ENCODE assay signal across 8 cellular contexts in genomic region chr19:19034204-19034624, GRCh38. TPM values are rescaled to one million over a fixed set of nuclear protein-coding genes. Genes with fewer than 3 reads are reported as not detected.
DNase-seq lines count a peak whose midpoint lies in the region; ATAC-seq and TF ChIP-seq lines count a peak whose summit lies in the region.

No MANE protein-coding gene starts in this region.

- H3K27me3 ChIP-seq in muscle layer of colon (ENCODE audit: control insufficient read depth in 1 of 2, insufficient read depth in 2 of 2, low read length in 2 of 2) = no peaks in the 10 kb centered on the region

- peak overlapping the region; percentile 80 to 84 for H3K4me3 ChIP-seq in muscle layer of colon (ENCODE audit: low read depth in 1 of 2, low read length in 2 of 2)

- DNase-seq in GM13976 (ENCODE audit: low spot score) (peak; percentile 87), HPDE6-E6E7 (ENCODE audit: extremely low spot score) (peak; percentile 91), NOMO-1 (lab: John Stamatoyannopoulos, UW; ENCODE audit: unreplicated experiment in 2 of 2) (peak; percentile 90 to 93)
- peak; percentile 89 for DNase-seq in activated CD8-positive, alpha-beta T cell treated with anti-CD3 and anti-CD28 coated beads, Interleukin-2, amount 10 ng/mL, durations not matched to agents 7 days and 5 days
- peak; percentile 51 to 56 (median 53) for DNase-seq in effector memory CD8-positive, alpha-beta T cell
- peak; percentile 45 for DNase-seq in stimulated activated CD8-positive, alpha-beta memory T cell treated with anti-CD3 and anti-CD28 coated beads, Interleukin-7, amount 100 ng/mL, for 24 hours (ENCODE audit: low read depth)

- no peaks in the 10 kb centered on the region for H3K27me3 Mint-ChIP-seq in activated CD8-positive, alpha-beta T cell treated with anti-CD3 and anti-CD28 coated beads, Interleukin-2, amount 10 ng/mL, durations not matched to agents 7 days and 5 days (ENCODE audit: low read depth)
- no peaks in the 10 kb centered on the region for H3K27me3 Mint-ChIP-seq in effector memory CD8-positive, alpha-beta T cell

- CTCF ChIA-PET in activated CD8-positive, alpha-beta T cell treated with anti-CD3 and anti-CD28 coated beads, Interleukin-2, amount 10 ng/mL, durations not matched to agents 7 days and 5 days (lab: Charles Lee) = no interaction called here

- no peaks in the 10 kb centered on the region for H3K9me3 Mint-ChIP-seq in activated CD8-positive, alpha-beta T cell treated with anti-CD3 and anti-CD28 coated beads, Interleukin-2, amount 10 ng/mL, durations not matched to agents 7 days and 5 days (ENCODE audit: insufficient read depth)
- no peaks in the 10 kb centered on the region for H3K9me3 Mint-ChIP-seq in effector memory CD8-positive, alpha-beta T cell

- peaks cover 38% of the 10 kb centered on the region for H3K36me3 Mint-ChIP-seq in activated CD8-positive, alpha-beta T cell treated with anti-CD3 and anti-CD28 coated beads, Interleukin-2, amount 10 ng/mL, durations not matched to agents 7 days and 5 days (ENCODE audit: low read depth)
- H3K36me3 Mint-ChIP-seq in effector memory CD8-positive, alpha-beta T cell (ENCODE audit: insufficient read depth) = peaks cover 39% of the 10 kb centered on the region

- H3K9me3 ChIP-seq in muscle layer of colon (ENCODE audit: low read length) = no peaks in the 10 kb centered on the region

- peak overlapping the region; percentile 82 for H3K27ac ChIP-seq in muscle layer of colon (ENCODE audit: low read depth, low read length)

- H3K4me3 Mint-ChIP-seq in activated CD8-positive, alpha-beta T cell treated with anti-CD3 and anti-CD28 coated beads, Interleukin-2, amount 10 ng/mL, durations not matched to agents 7 days and 5 days = peak overlapping the region; percentile 78
- peak overlapping the region; percentile 81 to 82 for H3K4me3 Mint-ChIP-seq in effector memory CD8-positive, alpha-beta T cell

- ATAC-seq in activated CD8-positive, alpha-beta T cell treated with anti-CD3 and anti-CD28 coated beads, Interleukin-2, amount 10 ng/mL, durations not matched to agents 7 days and 5 days = peak; percentile 67
- peak; percentile 53 for ATAC-seq in effector memory CD8-positive, alpha-beta T cell (replicated peaks)
- no peak for ATAC-seq in GM18861 (IDR thresholded peaks at IDR 0.05; ENCODE audit: unreplicated experiment)

- in situ Hi-C loops in GM13976 (cut with MboI; ENCODE audit: low sequenced_read_pairs, unreplicated experiment) = no loop called here

- peaks cover 13% of the 10 kb centered on the region for H3K36me3 ChIP-seq in muscle layer of colon (ENCODE audit: insufficient read depth, low read length)

- peaks cover 33% of the 10 kb centered on the region for H3K4me1 Mint-ChIP-seq in activated CD8-positive, alpha-beta T cell treated with anti-CD3 and anti-CD28 coated beads, Interleukin-2, amount 10 ng/mL, durations not matched to agents 7 days and 5 days (ENCODE audit: low read depth)
- peaks cover 18 to 19% of the 10 kb centered on the region in 2 donors for H3K4me1 Mint-ChIP-seq in effector memory CD8-positive, alpha-beta T cell (ENCODE audit: low read depth in 2 of 2)

- POLR2A ChIA-PET in activated CD8-positive, alpha-beta T cell treated with anti-CD3 and anti-CD28 coated beads, Interleukin-2, amount 10 ng/mL, durations not matched to agents 7 days and 5 days (lab: Charles Lee) = no interaction called here

- H3K4me1 ChIP-seq in muscle layer of colon (ENCODE audit: insufficient read depth, low read length) = peaks cover 22% of the 10 kb centered on the region

- H3K27ac Mint-ChIP-seq in activated CD8-positive, alpha-beta T cell treated with anti-CD3 and anti-CD28 coated beads, Interleukin-2, amount 10 ng/mL, durations not matched to agents 7 days and 5 days = peak overlapping the region; percentile 93
- H3K27ac Mint-ChIP-seq in effector memory CD8-positive, alpha-beta T cell = peak overlapping the region; percentile 60 to 87

- H3K9ac ChIP-seq in muscle layer of colon (ENCODE audit: low read length) = peak overlapping the region; percentile 30

- TF ChIP-seq CTCF in GM13976 (IDR thresholded peaks at IDR 0.05; ENCODE audit: borderline replicate concordance, control extremely low read depth, extremely low read depth, insufficient read depth, missing control alignments) = no peak

RNA-seq across cellular contexts. Expression of gene ARMC6, which starts 0.8 kb away (rescaled TPM):
- 10 to 100 TPM; 33.4 to 35.4 TPM for total RNA-seq in activated CD8-positive, alpha-beta T cell treated with anti-CD3 and anti-CD28 coated beads, Interleukin-2, amount 10 ng/mL, durations not matched to agents 7 days and 5 days

RNA-seq across cellular contexts. Expression of gene SUGP2, which starts 0.9 kb away (rescaled TPM):
- total RNA-seq in activated CD8-positive, alpha-beta T cell treated with anti-CD3 and anti-CD28 coated beads, Interleukin-2, amount 10 ng/mL, durations not matched to agents 7 days and 5 days = 100 to 1,000 TPM; 123 to 124 TPM

RNA-seq across cellular contexts. Expression of gene SLC25A42, which starts 29.6 kb away (rescaled TPM):
- total RNA-seq in activated CD8-positive, alpha-beta T cell treated with anti-CD3 and anti-CD28 coated beads, Interleukin-2, amount 10 ng/mL, durations not matched to agents 7 days and 5 days = 10 to 100 TPM; 20.1 to 20.2 TPM
